ENCODE assay signal across 10 cellular contexts in the genomic region with DNA sequence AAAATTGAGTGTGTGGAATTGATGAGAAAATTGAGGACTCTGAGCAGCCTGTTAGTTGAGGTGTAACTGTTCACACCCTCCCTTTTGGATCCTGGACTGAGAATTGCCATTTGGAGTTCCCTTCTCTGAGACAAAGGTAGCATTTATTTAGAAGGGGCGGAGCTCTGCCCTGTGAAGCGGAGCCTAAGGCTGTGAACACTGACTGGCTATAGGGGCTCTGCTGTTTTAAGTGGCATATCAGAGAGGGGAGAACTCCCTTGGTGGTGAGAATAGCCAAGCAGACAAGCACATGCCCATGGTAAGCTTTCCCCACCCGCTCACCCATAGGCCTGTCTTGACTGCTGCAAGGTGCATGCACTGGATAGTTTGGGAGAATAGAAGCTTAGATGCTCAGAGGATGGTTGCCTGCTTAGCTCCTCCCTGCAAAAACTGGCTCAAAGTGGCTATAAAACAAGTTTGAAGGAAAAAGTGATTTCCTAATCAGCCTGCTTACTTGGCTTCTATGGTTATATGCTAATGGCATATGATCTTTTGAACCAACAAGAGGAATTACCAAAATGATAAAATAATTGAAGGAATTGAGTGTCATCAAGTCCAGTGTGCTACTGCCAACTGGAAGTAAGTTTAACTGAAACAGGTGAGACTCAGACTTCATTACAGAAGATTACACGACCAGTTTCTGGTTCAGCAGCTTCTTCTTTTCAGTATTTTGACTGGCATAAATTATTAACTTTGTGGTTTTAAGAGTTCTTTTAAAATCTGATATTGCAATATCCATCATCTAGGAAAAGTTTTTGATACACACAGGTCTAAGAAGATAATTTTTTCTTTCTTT.
A peak's percentile ranks its signal among the peaks of the same experiment; 100 is the strongest.
DNase-seq lines count a peak whose midpoint lies in the region; ATAC-seq lines count a peak whose summit lies in the region.
"Had no signal": no experiment of that assay in that cellular context is flagged by ENCODE, and none has a peak within 500 bp of the region (broad histone marks: within the 10 kb centered on the region; RNA-seq: fewer than 3 reads in every experiment).

No MANE protein-coding gene starts in this region.

- peak; percentile 50 for ATAC-seq in GM21423 (IDR thresholded peaks at IDR 0.05; ENCODE audit: unreplicated experiment)
- peak; percentile 41 for ATAC-seq in memory B cell (ENCODE audit: low read depth)
- no peak for ATAC-seq in HG03280 (IDR thresholded peaks at IDR 0.05; ENCODE audit: unreplicated experiment)

- no peaks in the 10 kb centered on the region for H3K9me3 Mint-ChIP-seq in memory B cell
- H3K9me3 Mint-ChIP-seq in immature natural killer cell = no peaks in the 10 kb centered on the region
- H3K9me3 Mint-ChIP-seq: endodermal cell had no signal

- H3K4me3 Mint-ChIP-seq in memory B cell = no peak overlapping the region
- H3K4me3 Mint-ChIP-seq in immature natural killer cell = peak overlapping the region in 1 of 5 donors; percentile 6
- H3K4me3 Mint-ChIP-seq: endodermal cell had no signal

- no peak overlapping the region for H3K27ac ChIP-seq in BLaER1

- peaks cover 97% of the 10 kb centered on the region for H4K20me1 ChIP-seq in BLaER1

- peaks cover 4% of the 10 kb centered on the region for H3K36me3 Mint-ChIP-seq in memory B cell
- H3K36me3 Mint-ChIP-seq in immature natural killer cell = peaks cover 0 to 5% (median 5%) of the 10 kb centered on the region in 3 donors

- DNase-seq in NCI-H69 (lab: John Stamatoyannopoulos, UW) (peak; percentile 65), memory B cell (ENCODE audit: low spot score in 2 of 2) (no peak), immature natural killer cell (no peak), cerebellar cortex (ENCODE audit: low spot score) (no peak)
- no peak for DNase-seq in stimulated activated CD8-positive, alpha-beta memory T cell treated with anti-CD3 and anti-CD28 coated beads, Interleukin-4, amount 100 ng/mL, for 48 hours
- DNase-seq: endodermal cell, small intestine had no signal

- no peaks in the 10 kb centered on the region for H3K27me3 ChIP-seq in BLaER1

- H3K27ac Mint-ChIP-seq in memory B cell = no peak overlapping the region
- H3K27ac Mint-ChIP-seq in immature natural killer cell = no peak overlapping the region

- peaks cover 69% of the 10 kb centered on the region for H3K4me1 ChIP-seq in BLaER1

- no peak overlapping the region for H3K9ac ChIP-seq in BLaER1

- no peaks in the 10 kb centered on the region for H3K27me3 Mint-ChIP-seq in memory B cell
- H3K27me3 Mint-ChIP-seq in immature natural killer cell (ENCODE audit: low read depth in 3 of 3) = no peaks in the 10 kb centered on the region

- H3K9me3 ChIP-seq in BLaER1 = no peaks in the 10 kb centered on the region

- no peak overlapping the region for H3K4me3 ChIP-seq in BLaER1

- H3K4me1 Mint-ChIP-seq in memory B cell (peaks cover 24% of the 10 kb centered on the region), immature natural killer cell (peaks cover 0 to 49% of the 10 kb centered on the region in 2 donors)

- peak overlapping the region; percentile 31 for H3K4me2 ChIP-seq in BLaER1

- H3K36me3 ChIP-seq in BLaER1 = peaks cover 59% of the 10 kb centered on the region
